Comparison of ENCODE assay signal across 25 cellular contexts in the genomic region with DNA sequence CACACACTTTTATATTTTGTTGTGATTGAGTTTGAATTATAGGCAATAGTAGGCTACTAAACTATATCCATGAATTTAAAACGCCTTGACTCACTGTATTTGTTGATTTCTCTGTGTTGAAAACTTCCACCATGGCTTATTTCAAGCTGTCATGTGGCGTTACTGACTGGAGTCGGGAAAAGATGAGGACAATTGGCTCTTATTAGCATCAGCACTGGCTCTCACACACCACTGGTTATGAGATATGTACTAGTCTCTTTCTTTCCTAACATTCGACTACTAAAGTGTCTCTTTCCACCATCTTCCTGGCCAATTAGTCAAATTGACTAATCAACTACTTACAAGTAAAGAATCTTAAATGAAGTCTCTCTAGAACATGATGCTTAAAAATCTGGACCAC. TPM values are rescaled to one million over a fixed set of nuclear protein-coding genes. Genes with fewer than 3 reads are reported as not detected.
DNase-seq lines count a peak whose midpoint lies in the region; ATAC-seq, FAIRE-seq and TF ChIP-seq lines count a peak whose summit lies in the region.
"Had no signal": no experiment of that assay in that cellular context is flagged by ENCODE, and none has a peak within 500 bp of the region (broad histone marks: within the 10 kb centered on the region; RNA-seq: fewer than 3 reads in every experiment).

No MANE protein-coding gene starts in this region.

- H3K36me3 ChIP-seq in body of pancreas (replicated peaks in 1 of 2; ENCODE audit: insufficient read depth in 1 of 2, low read depth in 2 of 2) (no peaks in the 10 kb centered on the region), kidney (ENCODE audit: control insufficient read depth in 1 of 2, insufficient read depth in 2 of 2, low read length in 2 of 2) (no peaks in the 10 kb centered on the region), mucosa of rectum (ENCODE audit: control insufficient read depth in 2 of 2, insufficient read depth in 2 of 2, low read length in 2 of 2) (no peaks in the 10 kb centered on the region), transverse colon (no peaks in the 10 kb centered on the region)
- H3K36me3 ChIP-seq: BE2C had no signal

- 42 to 45% methylated on average over 4 of the region's 4 CpGs for WGBS in body of pancreas, 2 donors
- WGBS in transverse colon (ENCODE audit: low coverage in 1 of 2), 2 donors = 45 to 53% methylated on average over 4 of the region's 4 CpGs

- in situ Hi-C loops in transverse colon (cut with MboI; ENCODE audit: low pct_ligation_motif_present in 1 of 4, low pct_unique_long_range_greater_than_20kb in 1 of 4, low sequenced_read_pairs in 3 of 4) = no loop called here

- no peak for FAIRE-seq in kidney (lab: Jason Lieb, UNC)
- FAIRE-seq: A204.1, GM12878, GM19239 had no signal

- no peak overlapping the region for H3K9ac ChIP-seq in kidney (ENCODE audit: low read length in 2 of 2)
- H3K9ac ChIP-seq in mucosa of rectum (ENCODE audit: low read depth in 1 of 2, low read length in 2 of 2) = no peak overlapping the region

- no peak for TF ChIP-seq EP300 in transverse colon (IDR thresholded peaks at IDR 0.05; ENCODE audit: low read depth)

- TF ChIP-seq CTCF in body of pancreas (IDR thresholded peaks at IDR 0.05) (no peak), kidney (IDR thresholded peaks at IDR 0.05; ENCODE audit: borderline replicate concordance, extremely low read depth, insufficient read depth) (no peak), transverse colon (IDR thresholded peaks at IDR 0.05) (no peak)

- peak overlapping the region; percentile 3 to 71 (median 52) for H3K27ac ChIP-seq in body of pancreas
- H3K27ac ChIP-seq in kidney (ENCODE audit: low read depth in 2 of 2, low read length in 2 of 2) = peak overlapping the region; percentile 78 to 85
- peak overlapping the region; percentile 61 to 65 for H3K27ac ChIP-seq in mucosa of rectum (ENCODE audit: low read depth in 2 of 2, low read length in 2 of 2)
- H3K27ac ChIP-seq in transverse colon = peak overlapping the region; percentile 20 to 53 (median 31)

- intact Hi-C loops in body of pancreas (cut with DNase I) (no loop called here), kidney (cut with DNase I) (no loop called here), transverse colon (cut with DNase I; ENCODE audit: low total_unique reads) (no loop called here)

- no peak for ATAC-seq in body of pancreas
- no peak for ATAC-seq in GM21526 (IDR thresholded peaks at IDR 0.05; ENCODE audit: low FRiP score, unreplicated experiment)
- ATAC-seq in GM18870 (IDR thresholded peaks at IDR 0.05; ENCODE audit: unreplicated experiment) = no peak
- ATAC-seq: GM12878, GM23338, HCT116 had no signal

- H3K9me3 ChIP-seq in body of pancreas (no peaks in the 10 kb centered on the region), kidney (ENCODE audit: control insufficient read depth in 1 of 2, low read length in 2 of 2) (no peaks in the 10 kb centered on the region), mucosa of rectum (ENCODE audit: control insufficient read depth in 2 of 2, low read length in 2 of 2) (no peaks in the 10 kb centered on the region), transverse colon (no peaks in the 10 kb centered on the region)
- H3K9me3 ChIP-seq: BE2C had no signal

- no peaks in the 10 kb centered on the region for H3K27me3 ChIP-seq in body of pancreas
- H3K27me3 ChIP-seq in mucosa of rectum (ENCODE audit: control insufficient read depth in 2 of 2, insufficient read depth in 2 of 2, low read length in 2 of 2) = peaks cover 0 to 2% of the 10 kb centered on the region in 2 donors
- no peaks in the 10 kb centered on the region for H3K27me3 ChIP-seq in transverse colon

- H3K4me3 ChIP-seq in body of pancreas = no peak overlapping the region
- H3K4me3 ChIP-seq in kidney (ENCODE audit: low read length in 2 of 2) = no peak overlapping the region
- no peak overlapping the region for H3K4me3 ChIP-seq in mucosa of rectum (ENCODE audit: low read length in 2 of 2)
- no peak overlapping the region for H3K4me3 ChIP-seq in transverse colon
- H3K4me3 ChIP-seq: GM12878, GM23338 had no signal

- DNase-seq in body of pancreas (no peak), kidney (no peak), transverse colon (no peak), SIG-M5 treated with dmso at 0.1 percent for 504 hours (lab: John Stamatoyannopoulos, UW; ENCODE audit: unreplicated experiment) (no peak)
- DNase-seq: BE2C; C1 segment of cervical spinal cord; CD4-positive, CD25-positive, alpha-beta regulatory T cell; CD8-positive, alpha-beta memory T cell; COR-L47; DMS 273 treated with DMSO at 0.1 percent for 48 hours; DMS53; DND-41; EL; H7; HFFc6; IMR-90 had no signal

- peaks cover 9% of the 10 kb centered on the region for H3K4me1 ChIP-seq in body of pancreas
- peaks cover 7 to 17% of the 10 kb centered on the region in 2 donors for H3K4me1 ChIP-seq in kidney (ENCODE audit: control insufficient read depth in 1 of 2, insufficient read depth in 1 of 2, low read depth in 1 of 2, low read length in 2 of 2)
- H3K4me1 ChIP-seq in mucosa of rectum (ENCODE audit: control insufficient read depth in 2 of 2, insufficient read depth in 2 of 2, low read length in 2 of 2) = peaks cover 0 to 22% of the 10 kb centered on the region in 2 donors
- peaks cover 0 to 26% (median 14%) of the 10 kb centered on the region in 4 donors for H3K4me1 ChIP-seq in transverse colon
- H3K4me1 ChIP-seq: BE2C had no signal

- TF ChIP-seq POLR2A in body of pancreas (IDR thresholded peaks at IDR 0.05) (no peak), transverse colon (IDR thresholded peaks at IDR 0.05) (no peak)

RNA-seq across cellular contexts. Expression of a gene that starts 9.1 kb away (rescaled TPM):
- total RNA-seq in body of pancreas (10 to 100 TPM; 33.9 to 39.4 TPM), kidney (199 TPM), transverse colon (100 to 1,000 TPM in 1 of 4 donors, 10 to 100 TPM in 3; 34.4 to 143 (median 53.1) TPM)
- polyA plus RNA-seq in kidney (ENCODE audit: insufficient read depth, low read depth, low replicate concordance) = 138 TPM
- total RNA-seq: G401 had no signal
- polyA plus RNA-seq: CD4-positive, CD25-positive, alpha-beta regulatory T cell had no signal

Comparison
In these comparisons a context has a peak if more than half of its experiments do, and no peak if none do; other contexts are left out.
1. H3K27ac ChIP-seq: peak in every context shown above with its lines; median percentile 82 in kidney; 63 in mucosa of rectum; 52 in body of pancreas; 31 in transverse colon.